In genomic region chrX:48498374-48498809, GRCh38 we compare ENCODE assay signal across 12 cellular contexts. TPM values are rescaled to one million over a fixed set of nuclear protein-coding genes. Genes with fewer than 3 reads are reported as not detected.
DNase-seq lines count a peak whose midpoint lies in the region; TF ChIP-seq lines count a peak whose summit lies in the region.
"Had no signal": no experiment of that assay in that cellular context is flagged by ENCODE, and none has a peak within 500 bp of the region (broad histone marks: within the 10 kb centered on the region; RNA-seq: fewer than 3 reads in every experiment).

No MANE protein-coding gene starts in this region.

- H4K20me1 ChIP-seq in smooth muscle cell (ENCODE audit: low read depth): no peaks in the 10 kb centered on the region

- no peak overlapping the region for H3K4me3 ChIP-seq in smooth muscle cell
- H3K4me3 ChIP-seq: HAP-1 had no signal

- no peaks in the 10 kb centered on the region for H3K79me2 ChIP-seq in smooth muscle cell (ENCODE audit: low read depth)

- peak overlapping the region; percentile 8 for H3K4me2 ChIP-seq in smooth muscle cell

- peak overlapping the region; percentile 66 for H3K27ac ChIP-seq in RWPE1
- peak overlapping the region; percentile 63 for H3K27ac ChIP-seq in epithelial cell of prostate
- H3K27ac ChIP-seq in smooth muscle cell (ENCODE audit: low read depth): no peak overlapping the region

- H3K9me3 ChIP-seq in smooth muscle cell (replicated peaks; ENCODE audit: low read depth): no peaks in the 10 kb centered on the region
- H3K9me3 ChIP-seq: HAP-1 had no signal

- no peaks in the 10 kb centered on the region for H3K4me1 ChIP-seq in smooth muscle cell (ENCODE audit: low read depth)
- H3K4me1 ChIP-seq: HAP-1 had no signal

- CTCF ChIA-PET in RWPE1 (lab: Yijun Ruan, JAX): interaction anchor here (0.6 kb wide), 1 partner anchor 24 kb away, joined by 5 read pairs; no protein-coding TSS in a partner anchor

- H3F3A ChIP-seq in smooth muscle cell (ENCODE audit: low read depth): no peaks in the 10 kb centered on the region

- no peak overlapping the region for H2AFZ ChIP-seq in smooth muscle cell (ENCODE audit: low read depth)

- TF ChIP-seq CTCF in RWPE1 (conservative IDR thresholded peaks at IDR 0.05; ENCODE audit: low read depth) (no peak), smooth muscle cell (IDR thresholded peaks at IDR 0.05; ENCODE audit: borderline replicate concordance, insufficient read depth, poor library complexity, severe bottlenecking) (no peak)

- H3K36me3 ChIP-seq in smooth muscle cell (ENCODE audit: low read depth): no peaks in the 10 kb centered on the region
- H3K36me3 ChIP-seq: HAP-1 had no signal

- H3K27me3 ChIP-seq in smooth muscle cell (ENCODE audit: low read depth): no peaks in the 10 kb centered on the region

- POLR2A ChIA-PET in RWPE1 (lab: Yijun Ruan, JAX; ENCODE audit: low non-redundant PET): no interaction called here

- 39% methylated on average over 6 of the region's 6 CpGs for WGBS in smooth muscle cell (ENCODE audit: low lambda C conversion rate)

- peak; percentile 48 for DNase-seq in H4 (ENCODE audit: low spot score)
- no peak for DNase-seq in RWPE1 (ENCODE audit: low spot score)
- DNase-seq in epithelial cell of prostate (ENCODE audit: low read depth, low spot score): no peak
- DNase-seq in smooth muscle cell (lab: John Stamatoyannopoulos, UW; ENCODE audit: unreplicated experiment): no peak
- DNase-seq in activated CD4-positive, CD25-positive, alpha-beta regulatory T cell (lab: John Stamatoyannopoulos, UW): no peak
- DNase-seq in stimulated activated CD4-positive, alpha-beta T cell treated with anti-CD3 and anti-CD28 coated beads, Interleukin-15, amount 100 ng/mL, for 24 hours: no peak
- DNase-seq in stimulated activated CD4-positive, alpha-beta T cell treated with anti-CD3 and anti-CD28 coated beads, Interleukin-12 subunit alpha, Interleukin-12 subunit beta, amount 100 ng/mL, for 4 hours: no peak
- DNase-seq: activated T-cell treated with anti-CD3 and anti-CD28 coated beads, Interleukin-2, amount 50 U/mL, for 1 hour; GDM1; NCI-H1436; stimulated activated naive B cell treated with anti-CD40 and anti-IgM and Interleukin-4, amounts not matched to agents 10 μg/mL and 1 μg/mL and 100 μg/mL, for 72 hours had no signal

- H3K9ac ChIP-seq in smooth muscle cell (ENCODE audit: low read depth): no peak overlapping the region

RNA-seq across cellular contexts. Expression of gene PORCN, which starts 10.4 kb away (rescaled TPM):
- total RNA-seq in H4 (2014; rRNA removed; shearing (Covaris generic)): 17.0 and 18.3 TPM in 2 replicates
- 25.1 and 25.5 TPM in 2 replicates for total RNA-seq in smooth muscle cell
- 14.8 and 23.2 TPM in 2 replicates for polyA plus RNA-seq in smooth muscle cell

RNA-seq across cellular contexts. Expression of gene FTSJ1, which starts 22.4 kb away (rescaled TPM):
- 70.7 and 85.9 TPM in 2 replicates for total RNA-seq in H4 (2014; rRNA removed; shearing (Covaris generic))
- 60.6 and 78.9 TPM in 2 replicates for total RNA-seq in smooth muscle cell
- 80.8 and 82.4 TPM in 2 replicates for polyA plus RNA-seq in smooth muscle cell

RNA-seq across cellular contexts. Expression of gene EBP, which starts 23.2 kb away (rescaled TPM):
- total RNA-seq in H4 (2014; rRNA removed; shearing (Covaris generic)): 129 and 133 TPM in 2 replicates
- 49.1 and 63.0 TPM in 2 replicates for total RNA-seq in smooth muscle cell
- polyA plus RNA-seq in smooth muscle cell: 85.5 and 99.8 TPM in 2 replicates

RNA-seq across cellular contexts. Expression of gene SLC38A5, which starts 28.3 kb away (rescaled TPM):
- total RNA-seq in H4 (2014; rRNA removed; shearing (Covaris generic)): 0.04 TPM in 1 of 2 replicates, not detected in the other
- total RNA-seq in smooth muscle cell: 69.4 and 79.0 TPM in 2 replicates
- polyA plus RNA-seq in smooth muscle cell: 68.7 and 88.7 TPM in 2 replicates

RNA-seq across cellular contexts. Expression of gene TBC1D25, which starts 41.1 kb away (rescaled TPM):
- total RNA-seq in H4 (2014; rRNA removed; shearing (Covaris generic)): 2.6 and 3.2 TPM in 2 replicates
- 3.8 and 4.5 TPM in 2 replicates for total RNA-seq in smooth muscle cell
- polyA plus RNA-seq in smooth muscle cell: 9.7 and 9.8 TPM in 2 replicates
